13 cellular contexts compared by ENCODE assay signal in genomic region chr19:46890423-46891170, GRCh38. TPM values are rescaled to one million over a fixed set of nuclear protein-coding genes. Genes with fewer than 3 reads are reported as not detected.
DNase-seq lines count a peak whose midpoint lies in the region; FAIRE-seq and TF ChIP-seq lines count a peak whose summit lies in the region.
"Had no signal": no experiment of that assay in that cellular context is flagged by ENCODE, and none has a peak within 500 bp of the region (broad histone marks: within the 10 kb centered on the region; RNA-seq: fewer than 3 reads in every experiment).

No MANE protein-coding gene starts in this region.

- H3K27ac ChIP-seq in small intestine (ENCODE audit: low read depth in 1 of 2, low read length in 1 of 2), result peak overlapping the region; percentile 76 to 80
- H3K27ac ChIP-seq: psoas muscle had no signal

- WGBS in small intestine, 3 donors, result 6 to 41% (median 20%) methylated on average over 3 of the region's 3 CpGs

- no peaks in the 10 kb centered on the region for H3K9me3 ChIP-seq in small intestine (ENCODE audit: control insufficient read depth, low read depth)
- H3K9me3 ChIP-seq in HAP-1, result no peaks in the 10 kb centered on the region
- H3K9me3 ChIP-seq: psoas muscle had no signal

- H3K36me3 ChIP-seq in small intestine (ENCODE audit: control insufficient read depth in 2 of 2, insufficient read depth in 2 of 2, low read length in 2 of 2) (no peaks in the 10 kb centered on the region), HAP-1 (replicated peaks) (no peaks in the 10 kb centered on the region; the same call in 1 of the 2 replicates)

- in situ Hi-C loops in GM13976 (cut with MboI; ENCODE audit: low sequenced_read_pairs, unreplicated experiment), result no loop called here
- in situ Hi-C loops in HAP-1 (cut with MboI; ENCODE audit: low sequenced_read_pairs), result no loop called here

- DNase-seq in NCI-H146 (lab: John Stamatoyannopoulos, UW), result peak; percentile 16
- DNase-seq in NCI-H146 treated with DMSO at 0.1 percent for 48 hours (lab: John Stamatoyannopoulos, UW; ENCODE audit: unreplicated experiment), result no peak
- DNase-seq in RPMI7951 (ENCODE audit: low read depth), result peak; percentile 87
- DNase-seq in fibroblast of peridontal ligament (ENCODE audit: extremely low read depth), result peak; percentile 99
- peak; percentile 96 for DNase-seq in small intestine
- no peak for DNase-seq in NCI-H526 (lab: John Stamatoyannopoulos, UW)
- DNase-seq in GM13976 (ENCODE audit: low spot score), result no peak
- no peak for DNase-seq in HAP-1 (ENCODE audit: low spot score in 2 of 2)
- DNase-seq: activated naive CD8-positive, alpha-beta T cell treated with anti-CD3 and anti-CD28 coated beads, Interleukin-2, amount 10 ng/mL, durations not matched to agents 7 days and 5 days; hippocampal formation; NCI-H1417 treated with DMSO at 0.1 percent for 48 hours; psoas muscle; stimulated activated naive CD4-positive, alpha-beta T cell had no signal

- no peak for FAIRE-seq in small intestine (lab: Jason Lieb, UNC)

- no peak for TF ChIP-seq CTCF in GM13976 (IDR thresholded peaks at IDR 0.05; ENCODE audit: borderline replicate concordance, control extremely low read depth, extremely low read depth, insufficient read depth, missing control alignments)

- no peaks in the 10 kb centered on the region for H3K27me3 ChIP-seq in small intestine (ENCODE audit: control insufficient read depth in 2 of 2, insufficient read depth in 2 of 2, low read length in 2 of 2)
- no peaks in the 10 kb centered on the region for H3K27me3 ChIP-seq in HAP-1 (ENCODE audit: low read depth)

- no peak overlapping the region for H3K4me3 ChIP-seq in small intestine (ENCODE audit: low read depth in 1 of 2, low read length in 2 of 2)
- H3K4me3 ChIP-seq in HAP-1, result no peak overlapping the region
- H3K4me3 ChIP-seq: psoas muscle had no signal

- peaks cover 12 to 17% of the 10 kb centered on the region in 2 donors for H3K4me1 ChIP-seq in small intestine (ENCODE audit: control insufficient read depth in 2 of 2, insufficient read depth in 1 of 2, low read depth in 1 of 2, low read length in 1 of 2)
- H3K4me1 ChIP-seq in HAP-1, result peaks cover 18% of the 10 kb centered on the region

RNA-seq across cellular contexts. Expression of gene ARHGAP35, which starts 29.8 kb away (rescaled TPM):
- total RNA-seq in RPMI7951 (2014; rRNA removed; shearing (Covaris generic)), result 24.0 and 25.2 TPM in 2 replicates
- 10 to 100 TPM; 12.7 to 25.4 (median 13.8) TPM for polyA plus RNA-seq in small intestine

RNA-seq across cellular contexts. Expression of gene AP2S1, which starts 40.0 kb away (rescaled TPM):
- 447 and 606 TPM in 2 replicates for total RNA-seq in RPMI7951 (2014; rRNA removed; shearing (Covaris generic))
- polyA plus RNA-seq in small intestine, result 100 to 1,000 TPM; 123 to 164 (median 129) TPM

Comparison
In these comparisons a context has a peak if more than half of its experiments do, and no peak if none do; other contexts are left out.
1. DNase-seq: peak in NCI-H146 (single experiment), RPMI7951 (single experiment), fibroblast of peridontal ligament (single experiment) and small intestine (single experiment); none in NCI-H146 treated with DMSO at 0.1 percent for 48 hours (single experiment), NCI-H526 (0 of 2), GM13976 (single experiment) and HAP-1 (0 of 2).